Comparison of ENCODE assay signal across 9 cellular contexts in the genomic region with DNA sequence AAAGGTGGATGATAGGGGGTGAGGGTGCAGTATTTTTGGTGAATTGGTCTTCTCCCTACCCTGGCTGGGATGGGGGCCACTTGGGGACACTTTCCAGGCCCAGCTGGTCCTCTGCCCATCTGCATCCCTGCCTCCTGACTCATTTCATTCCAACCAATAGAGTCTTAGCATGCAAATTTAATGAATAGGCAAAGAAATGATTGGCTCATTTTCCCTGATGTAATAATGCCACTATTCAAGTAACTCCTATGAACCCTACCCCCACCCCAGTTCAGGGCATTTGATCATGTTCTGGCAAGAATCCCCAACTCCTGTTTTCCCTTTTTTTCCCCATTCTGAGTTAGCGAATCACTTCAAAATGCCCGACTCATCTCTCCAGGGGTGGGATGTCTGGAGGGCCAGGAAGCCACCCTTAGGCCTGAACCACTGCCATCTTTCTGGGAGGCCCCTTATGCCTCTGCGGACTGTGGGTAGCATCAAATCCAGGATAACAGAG. TPM values are rescaled to one million over a fixed set of nuclear protein-coding genes. Genes with fewer than 3 reads are reported as not detected.
A peak's percentile ranks its signal among the peaks of the same experiment; 100 is the strongest.
DNase-seq lines count a peak whose midpoint lies in the region; ATAC-seq and TF ChIP-seq lines count a peak whose summit lies in the region.
"Had no signal": no experiment of that assay in that cellular context is flagged by ENCODE, and none has a peak within 500 bp of the region (broad histone marks: within the 10 kb centered on the region; RNA-seq: fewer than 3 reads in every experiment).

No MANE protein-coding gene starts in this region.

- H3K27ac ChIP-seq in esophagus muscularis mucosa (replicated peaks in 1 of 4), result peak overlapping the region; percentile 64 to 79 (median 74)

- TF ChIP-seq EP300 in esophagus muscularis mucosa (IDR thresholded peaks at IDR 0.05), result no peak

- H3K4me3 ChIP-seq in esophagus muscularis mucosa, result no peak overlapping the region

- TF ChIP-seq CTCF in esophagus muscularis mucosa (IDR thresholded peaks at IDR 0.05), result no peak

- H3K27me3 Mint-ChIP-seq in activated T-helper 1 cell treated with anti-CD3 and anti-CD28 coated beads, Interleukin-12 subunit alpha, Interleukin-12 subunit beta, Interleukin-2, Interleukin-4 antibody, amounts not matched to agents 30 ng/mL and 10 ng/mL and 1 ng/mL, durations not matched to agents 14 hours and 24 hours and 36 hours (ENCODE audit: insufficient read depth), result peaks cover 24% of the 10 kb centered on the region

- DNase-seq in EH (ENCODE audit: low read depth), result peak; percentile 95
- peak; percentile 54 for DNase-seq in NCI-H82 treated with DMSO at 0.1 percent for 48 hours (lab: John Stamatoyannopoulos, UW; ENCODE audit: unreplicated experiment)
- no peak for DNase-seq in esophagus muscularis mucosa (ENCODE audit: extremely low spot score)
- DNase-seq in posterior cingulate gyrus, result peak in 6 of 10 donors; percentile 52 to 93 (median 61)
- DNase-seq in KBM-7, result no peak
- no peak for DNase-seq in activated T-helper 1 cell treated with anti-CD3 and anti-CD28 coated beads, Interleukin-12 subunit alpha, Interleukin-12 subunit beta, Interleukin-2, Interleukin-4 antibody, amounts not matched to agents 30 ng/mL and 10 ng/mL and 1 ng/mL, durations not matched to agents 14 hours and 24 hours and 36 hours (ENCODE audit: low spot score)
- DNase-seq in COR-L47 (lab: John Stamatoyannopoulos, UW), result no peak

- in situ Hi-C loops in KBM-7 (cut with MboI; ENCODE audit: low pct_unique_long_range_greater_than_20kb, low sequenced_read_pairs), result no loop called here

- H3K27ac Mint-ChIP-seq in activated T-helper 1 cell treated with anti-CD3 and anti-CD28 coated beads, Interleukin-12 subunit alpha, Interleukin-12 subunit beta, Interleukin-2, Interleukin-4 antibody, amounts not matched to agents 30 ng/mL and 10 ng/mL and 1 ng/mL, durations not matched to agents 14 hours and 24 hours and 36 hours, result no peak overlapping the region
- H3K27ac Mint-ChIP-seq: activated naive CD8-positive, alpha-beta T cell had no signal

- no peak for ATAC-seq in HG02623 (IDR thresholded peaks at IDR 0.05; ENCODE audit: unreplicated experiment)

- peaks cover 0 to 16% (median 0%) of the 10 kb centered on the region in 4 donors for H3K36me3 ChIP-seq in esophagus muscularis mucosa

- peaks cover 0 to 21% (median 0%) of the 10 kb centered on the region in 4 donors for H3K27me3 ChIP-seq in esophagus muscularis mucosa

- intact Hi-C loops in esophagus muscularis mucosa (cut with DNase I), result no loop called here
- intact Hi-C loops in posterior cingulate gyrus (cut with DNase I), result no loop called here
- intact Hi-C loops in activated T-helper 1 cell treated with anti-CD3 and anti-CD28 coated beads, Interleukin-12 subunit alpha, Interleukin-12 subunit beta, Interleukin-2, Interleukin-4 antibody, amounts not matched to agents 30 ng/mL and 10 ng/mL and 1 ng/mL, durations not matched to agents 14 hours and 24 hours and 36 hours (cut with micrococcal nuclease), result no loop called here

- no peaks in the 10 kb centered on the region for H3K4me1 Mint-ChIP-seq in activated T-helper 1 cell treated with anti-CD3 and anti-CD28 coated beads, Interleukin-12 subunit alpha, Interleukin-12 subunit beta, Interleukin-2, Interleukin-4 antibody, amounts not matched to agents 30 ng/mL and 10 ng/mL and 1 ng/mL, durations not matched to agents 14 hours and 24 hours and 36 hours (ENCODE audit: low read depth)

- H3K4me3 Mint-ChIP-seq in activated T-helper 1 cell treated with anti-CD3 and anti-CD28 coated beads, Interleukin-12 subunit alpha, Interleukin-12 subunit beta, Interleukin-2, Interleukin-4 antibody, amounts not matched to agents 30 ng/mL and 10 ng/mL and 1 ng/mL, durations not matched to agents 14 hours and 24 hours and 36 hours, result no peak overlapping the region
- H3K4me3 Mint-ChIP-seq: activated naive CD8-positive, alpha-beta T cell had no signal

- peaks cover 0 to 39% (median 27%) of the 10 kb centered on the region in 4 donors for H3K4me1 ChIP-seq in esophagus muscularis mucosa

- H3K9me3 ChIP-seq in esophagus muscularis mucosa, result no peaks in the 10 kb centered on the region

- no peaks in the 10 kb centered on the region for H3K9me3 Mint-ChIP-seq in activated T-helper 1 cell treated with anti-CD3 and anti-CD28 coated beads, Interleukin-12 subunit alpha, Interleukin-12 subunit beta, Interleukin-2, Interleukin-4 antibody, amounts not matched to agents 30 ng/mL and 10 ng/mL and 1 ng/mL, durations not matched to agents 14 hours and 24 hours and 36 hours

- 65% methylated on average over 3 of the region's 3 CpGs for WGBS in esophagus muscularis mucosa

- no peaks in the 10 kb centered on the region for H3K36me3 Mint-ChIP-seq in activated T-helper 1 cell treated with anti-CD3 and anti-CD28 coated beads, Interleukin-12 subunit alpha, Interleukin-12 subunit beta, Interleukin-2, Interleukin-4 antibody, amounts not matched to agents 30 ng/mL and 10 ng/mL and 1 ng/mL, durations not matched to agents 14 hours and 24 hours and 36 hours (ENCODE audit: low read depth)
- H3K36me3 Mint-ChIP-seq: activated naive CD8-positive, alpha-beta T cell had no signal

- no peak for TF ChIP-seq POLR2A in esophagus muscularis mucosa (IDR thresholded peaks at IDR 0.05; ENCODE audit: low read depth)

RNA-seq across cellular contexts. Expression of gene PCDH1, which starts 56.7 kb away (rescaled TPM):
- total RNA-seq in esophagus muscularis mucosa, result 10 to 100 TPM; 18.7 to 57.8 (median 38.2) TPM
- total RNA-seq in activated T-helper 1 cell treated with anti-CD3 and anti-CD28 coated beads, Interleukin-12 subunit alpha, Interleukin-12 subunit beta, Interleukin-2, Interleukin-4 antibody, amounts not matched to agents 30 ng/mL and 10 ng/mL and 1 ng/mL, durations not matched to agents 14 hours and 24 hours and 36 hours, result not detected in 2 replicates

Comparison
In these comparisons a context has a peak if more than half of its experiments do, and no peak if none do; other contexts are left out.
1. DNase-seq: peak in EH (single experiment), NCI-H82 treated with DMSO at 0.1 percent for 48 hours (single experiment) and posterior cingulate gyrus (6 of 10); none in esophagus muscularis mucosa (single experiment), KBM-7 (single experiment), activated T-helper 1 cell treated with anti-CD3 and anti-CD28 coated beads, Interleukin-12 subunit alpha, Interleukin-12 subunit beta, Interleukin-2, Interleukin-4 antibody, amounts not matched to agents 30 ng/mL and 10 ng/mL and 1 ng/mL, durations not matched to agents 14 hours and 24 hours and 36 hours (single experiment) and COR-L47 (single experiment).
2. RNA of gene PCDH1, which starts 56.7 kb away (total RNA-seq): 18.7 to 57.8 TPM in esophagus muscularis mucosa; not detected in activated T-helper 1 cell treated with anti-CD3 and anti-CD28 coated beads, Interleukin-12 subunit alpha, Interleukin-12 subunit beta, Interleukin-2, Interleukin-4 antibody, amounts not matched to agents 30 ng/mL and 10 ng/mL and 1 ng/mL, durations not matched to agents 14 hours and 24 hours and 36 hours; every median in the first group is over 10 times any median in the second.